1 cellular context compared by ENCODE assay signal in the genomic region with DNA sequence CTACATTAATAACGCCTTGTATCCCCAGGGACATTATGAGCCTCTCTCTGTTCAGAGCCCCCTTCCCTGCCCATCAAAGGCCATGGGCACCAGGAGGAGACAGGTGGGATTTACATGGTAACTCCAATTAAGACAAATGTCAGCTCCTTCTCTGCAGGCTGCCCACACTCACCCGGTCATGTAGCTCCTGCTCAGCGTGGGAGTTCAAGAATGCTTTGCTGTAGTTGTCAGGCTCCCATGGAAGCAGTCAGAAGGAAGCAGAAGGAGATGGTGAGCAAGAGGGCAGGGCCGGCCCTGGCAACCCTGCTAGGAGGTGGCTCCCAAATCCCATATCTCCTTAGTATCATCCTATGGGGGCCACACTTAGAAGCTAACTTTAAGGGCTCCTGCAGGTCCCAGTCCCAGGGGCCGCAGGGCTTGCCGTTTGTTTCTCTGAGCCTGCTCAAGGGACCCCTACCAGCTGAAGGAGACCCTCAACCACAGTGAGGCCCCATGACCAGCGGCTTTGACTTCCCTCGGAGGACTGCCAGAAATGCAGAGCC.
TF ChIP-seq lines count a peak whose summit lies in the region.

No MANE protein-coding gene starts in this region.

TF ChIP-seq in HEK293, 187 proteins besides CTCF, POLR2A, EP300 and RAD21 (continued from another document):
- TF ChIP-seq, protein P1, sequence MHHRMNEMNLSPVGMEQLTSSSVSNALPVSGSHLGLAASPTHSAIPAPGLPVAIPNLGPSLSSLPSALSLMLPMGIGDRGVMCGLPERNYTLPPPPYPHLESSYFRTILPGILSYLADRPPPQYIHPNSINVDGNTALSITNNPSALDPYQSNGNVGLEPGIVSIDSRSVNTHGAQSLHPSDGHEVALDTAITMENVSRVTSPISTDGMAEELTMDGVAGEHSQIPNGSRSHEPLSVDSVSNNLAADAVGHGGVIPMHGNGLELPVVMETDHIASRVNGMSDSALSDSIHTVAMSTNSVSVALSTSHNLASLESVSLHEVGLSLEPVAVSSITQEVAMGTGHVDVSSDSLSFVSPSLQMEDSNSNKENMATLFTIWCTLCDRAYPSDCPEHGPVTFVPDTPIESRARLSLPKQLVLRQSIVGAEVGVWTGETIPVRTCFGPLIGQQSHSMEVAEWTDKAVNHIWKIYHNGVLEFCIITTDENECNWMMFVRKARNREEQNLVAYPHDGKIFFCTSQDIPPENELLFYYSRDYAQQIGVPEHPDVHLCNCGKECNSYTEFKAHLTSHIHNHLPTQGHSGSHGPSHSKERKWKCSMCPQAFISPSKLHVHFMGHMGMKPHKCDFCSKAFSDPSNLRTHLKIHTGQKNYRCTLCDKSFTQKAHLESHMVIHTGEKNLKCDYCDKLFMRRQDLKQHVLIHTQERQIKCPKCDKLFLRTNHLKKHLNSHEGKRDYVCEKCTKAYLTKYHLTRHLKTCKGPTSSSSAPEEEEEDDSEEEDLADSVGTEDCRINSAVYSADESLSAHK (tag by site-specific recombination; IDR thresholded peaks at IDR 0.05): no peak
- no peak for TF ChIP-seq ZNF174 (tag by site-specific recombination; IDR thresholded peaks at IDR 0.05)
